Comparison of ENCODE assay signal across 26 cellular contexts in the genomic region with DNA sequence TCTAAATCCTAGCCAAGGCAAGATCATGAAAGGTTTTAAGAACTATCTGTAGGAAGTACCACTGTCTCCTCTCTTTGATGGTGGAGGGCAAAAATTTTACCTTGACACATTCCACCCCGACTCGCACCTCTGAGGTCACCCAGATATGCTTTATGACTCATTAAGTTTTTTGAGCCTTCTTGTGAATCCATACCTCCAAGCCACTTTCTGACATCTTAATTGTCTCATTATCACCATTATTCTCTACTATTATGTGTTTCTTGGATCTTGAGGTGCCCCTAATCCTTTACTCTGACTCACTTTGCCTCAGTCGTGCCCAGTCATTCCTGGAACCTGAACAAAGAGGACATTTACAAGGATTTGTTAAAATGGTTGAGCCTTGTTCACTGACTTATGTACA.
DNase-seq lines count a peak whose midpoint lies in the region; ATAC-seq and TF ChIP-seq lines count a peak whose summit lies in the region.
"Had no signal": no experiment of that assay in that cellular context is flagged by ENCODE, and none has a peak within 500 bp of the region (broad histone marks: within the 10 kb centered on the region; RNA-seq: fewer than 3 reads in every experiment).

No MANE protein-coding gene starts in this region.

- H3K27me3 ChIP-seq in left ventricle myocardium inferior (ENCODE audit: low read depth) (no peaks in the 10 kb centered on the region), right atrium auricular region (no peaks in the 10 kb centered on the region), foreskin keratinocyte (no peaks in the 10 kb centered on the region)
- H3K27me3 ChIP-seq: thyroid gland had no signal

- intact Hi-C loops in left ventricle myocardium inferior (cut with micrococcal nuclease): no loop called here

- H3K4me3 ChIP-seq in left ventricle myocardium inferior (no peak overlapping the region), right atrium auricular region (no peak overlapping the region)
- H3K4me3 ChIP-seq: A549, cardiac muscle cell, thyroid gland had no signal

- H3K9me3 ChIP-seq in left ventricle myocardium inferior (replicated peaks) (peaks cover 3% of the 10 kb centered on the region), right atrium auricular region (no peaks in the 10 kb centered on the region)
- H3K9me3 ChIP-seq: A549, thyroid gland had no signal

- DNase-seq in left ventricle myocardium inferior (no peak), right atrium auricular region (ENCODE audit: low spot score) (no peak), foreskin keratinocyte (peak in 1 of 2 donors; percentile 32), NCI-H2081 (lab: John Stamatoyannopoulos, UW) (no peak)
- DNase-seq in stimulated activated CD4-positive, alpha-beta T cell treated with anti-CD3 and anti-CD28 coated beads, Interleukin-4, amount 100 ng/mL, for 24 hours: no peak
- DNase-seq: activated CD4-positive, alpha-beta memory T cell treated with anti-CD3 and anti-CD28 coated beads, Interleukin-2, amount 10 ng/mL, durations not matched to agents 7 days and 5 days; amygdala; CD4-positive, CD25-positive, alpha-beta regulatory T cell; DMS79 treated with DMSO at 0.1 percent for 48 hours; effector CD8-positive, alpha-beta T cell; glutamatergic neuron; KBM-7; left ventricle myocardium superior; midbrain; naive thymus-derived CD8-positive, alpha-beta T cell; NCI-H2029 treated with DMSO at 0.1 percent for 48 hours; NCI-H69; Right ventricle myocardium superior; stimulated activated naive CD4-positive, alpha-beta T cell treated with Interleukin-2 at 50 U/mL for 16 hours; thyroid gland had no signal

- ATAC-seq in foreskin keratinocyte: peak; percentile 56
- no peak for ATAC-seq in GM18873 (IDR thresholded peaks at IDR 0.05; ENCODE audit: low FRiP score, unreplicated experiment)
- ATAC-seq: A549; activated naive CD4-positive, alpha-beta T cell treated with anti-CD3 and anti-CD28 coated beads, Interleukin-2, amount 50 U/mL, for 72 hours; left ventricle myocardium superior; naive thymus-derived CD8-positive, alpha-beta T cell had no signal

- H3K36me3 ChIP-seq in left ventricle myocardium inferior (no peaks in the 10 kb centered on the region), right atrium auricular region (no peaks in the 10 kb centered on the region)
- H3K36me3 ChIP-seq: cardiac muscle cell, thyroid gland had no signal

- H3K4me1 ChIP-seq in left ventricle myocardium inferior: peaks cover 97% of the 10 kb centered on the region
- H3K4me1 ChIP-seq in right atrium auricular region: peaks cover 0 to 61% of the 10 kb centered on the region in 2 donors
- peaks cover 28% of the 10 kb centered on the region for H3K4me1 ChIP-seq in foreskin keratinocyte
- H3K4me1 ChIP-seq: A549, thyroid gland had no signal

- TF ChIP-seq CTCF in left ventricle myocardium inferior (IDR thresholded peaks at IDR 0.05; ENCODE audit: borderline replicate concordance) (no peak), right atrium auricular region (IDR thresholded peaks at IDR 0.05) (no peak), foreskin keratinocyte (conservative IDR thresholded peaks at IDR 0.05) (no peak)

- peak overlapping the region; percentile 90 for H3K27ac ChIP-seq in left ventricle myocardium inferior (replicated peaks)
- no peak overlapping the region for H3K27ac ChIP-seq in right atrium auricular region
- H3K27ac ChIP-seq in angular gyrus (ENCODE audit: low read depth, low read length): peak overlapping the region; percentile 50
- peak overlapping the region; percentile 21 for H3K27ac ChIP-seq in foreskin keratinocyte
- peak overlapping the region; percentile 44 for H3K27ac ChIP-seq in temporal lobe (ENCODE audit: low read depth, low read length)
- H3K27ac ChIP-seq: A549, cardiac muscle cell, thyroid gland had no signal

Comparison
In these comparisons a context has a peak if more than half of its experiments do, and no peak if none do; other contexts are left out.
1. H3K27ac ChIP-seq: peak in left ventricle myocardium inferior (single experiment), angular gyrus (single experiment), foreskin keratinocyte (single experiment) and temporal lobe (single experiment); none in right atrium auricular region (0 of 2).